In the genomic region with DNA sequence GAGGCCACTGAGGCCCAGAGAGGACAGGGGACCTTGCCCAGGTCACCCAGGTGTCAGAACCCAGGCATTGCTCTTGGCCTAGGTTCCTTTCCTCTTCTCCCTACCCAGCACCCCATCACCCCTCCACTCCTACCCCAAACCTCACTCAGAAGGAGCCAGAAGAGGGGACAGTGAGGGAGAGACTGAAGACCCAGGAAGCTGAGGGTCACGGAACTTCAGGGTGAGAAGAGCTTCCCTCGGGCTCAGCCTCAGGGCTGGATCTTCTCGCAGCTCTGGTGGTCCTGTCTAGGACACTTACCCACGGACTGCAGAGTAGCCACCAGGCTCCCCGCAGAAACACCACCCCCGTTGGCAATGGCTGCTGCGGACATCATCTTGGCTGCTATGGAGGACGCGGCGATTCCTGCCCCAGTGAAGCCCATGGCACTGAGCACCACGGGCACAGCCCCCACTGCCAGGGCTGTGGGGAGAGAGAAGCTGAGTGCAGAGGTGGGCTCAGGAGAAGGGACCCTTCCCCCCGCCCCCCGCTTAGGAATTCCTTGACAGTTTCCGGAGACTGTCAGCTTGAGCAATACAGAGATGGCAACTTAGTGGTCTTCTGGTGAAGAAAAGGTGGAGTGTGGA, we compare ENCODE assay signal across 9 cellular contexts. TPM values are rescaled to one million over a fixed set of nuclear protein-coding genes. Genes with fewer than 3 reads are reported as not detected.
DNase-seq lines count a peak whose midpoint lies in the region; TF ChIP-seq lines count a peak whose summit lies in the region.
"Had no signal": no experiment of that assay in that cellular context is flagged by ENCODE, and none has a peak within 500 bp of the region (broad histone marks: within the 10 kb centered on the region; RNA-seq: fewer than 3 reads in every experiment).

No MANE protein-coding gene starts in this region.

- no peaks in the 10 kb centered on the region for H3K9me2 ChIP-seq in SU-DHL-6 (replicated peaks; ENCODE audit: insufficient read depth, low read length)

- no peaks in the 10 kb centered on the region for H3K36me3 ChIP-seq in SU-DHL-6 (ENCODE audit: low read length)
- peaks cover 8% of the 10 kb centered on the region for H3K36me3 ChIP-seq in fibroblast of lung (ENCODE audit: control insufficient read depth, insufficient read depth, low read length)
- H3K36me3 ChIP-seq in skeletal muscle tissue (ENCODE audit: control insufficient read depth in 3 of 3, insufficient read depth in 3 of 3, low read length in 3 of 3), result no peaks in the 10 kb centered on the region

- H3K4me3 ChIP-seq in GM12864 (ENCODE audit: low read depth, low read length) (peak overlapping the region; percentile 62), SU-DHL-6 (ENCODE audit: insufficient read depth, low read length, poor library complexity, severe bottlenecking) (no peak overlapping the region), fibroblast of lung (replicated peaks in 1 of 4; ENCODE audit: control extremely low read depth in 1 of 4, insufficient read depth in 1 of 4, low read depth in 3 of 4, low read length in 4 of 4) (peak overlapping the region in 2 of 4 experiments; percentile 73 to 84), skeletal muscle tissue (ENCODE audit: low read length in 3 of 3) (peak overlapping the region in 2 of 3 donors; percentile 67 to 74)

- H3K9me3 ChIP-seq in SU-DHL-6 (ENCODE audit: insufficient read depth, low read length) (no peaks in the 10 kb centered on the region), fibroblast of lung (ENCODE audit: control insufficient read depth, insufficient read depth, low read depth, low read length) (no peaks in the 10 kb centered on the region), skeletal muscle tissue (ENCODE audit: control insufficient read depth in 3 of 3, low read length in 3 of 3) (no peaks in the 10 kb centered on the region)
- H3K9me3 ChIP-seq: spleen had no signal

- DNase-seq in GM12864 (ENCODE audit: low read depth) (no peak), fibroblast of lung (ENCODE audit: low read depth in 2 of 2) (no peak), cerebellar nuclear complex (lab: John Stamatoyannopoulos, UW) (no peak), NCI-H146 treated with DMSO at 0.1 percent for 48 hours (lab: John Stamatoyannopoulos, UW; ENCODE audit: unreplicated experiment) (no peak), SHP77 treated with DMSO at 0.1 percent for 48 hours (lab: John Stamatoyannopoulos, UW) (no peak)
- DNase-seq: NCI-H526 treated with DMSO at 0.1 percent for 48 hours, spleen had no signal

- H3K27ac ChIP-seq in SU-DHL-6 (ENCODE audit: low read depth, low read length), result no peak overlapping the region
- no peak overlapping the region for H3K27ac ChIP-seq in fibroblast of lung (ENCODE audit: insufficient read depth, low read length)
- peak overlapping the region; percentile 70 for H3K27ac ChIP-seq in skeletal muscle tissue (ENCODE audit: low read depth, low read length)

- H3K79me2 ChIP-seq in SU-DHL-6 (ENCODE audit: insufficient read depth, low read length) (no peaks in the 10 kb centered on the region), fibroblast of lung (ENCODE audit: control insufficient read depth, insufficient read depth, low read length) (no peaks in the 10 kb centered on the region)

- H3K27me3 ChIP-seq in SU-DHL-6 (ENCODE audit: low read length) (no peaks in the 10 kb centered on the region), fibroblast of lung (ENCODE audit: control insufficient read depth, insufficient read depth, low read length) (no peaks in the 10 kb centered on the region), skeletal muscle tissue (ENCODE audit: control insufficient read depth in 3 of 3, insufficient read depth in 3 of 3, low read length in 3 of 3) (peaks cover 0 to 8% (median 0%) of the 10 kb centered on the region in 3 donors)

- no peaks in the 10 kb centered on the region for H3F3A ChIP-seq in SU-DHL-6 (ENCODE audit: insufficient read depth)

- H3K9ac ChIP-seq in SU-DHL-6 (ENCODE audit: low read length) (peak overlapping the region; percentile 66; the same call in 1 of the 2 replicates), fibroblast of lung (ENCODE audit: insufficient read depth, low read length) (no peak overlapping the region), skeletal muscle tissue (ENCODE audit: low read depth in 1 of 3, low read length in 3 of 3) (no peak overlapping the region)

- peak overlapping the region; percentile 99 for H3K4me2 ChIP-seq in SU-DHL-6 (ENCODE audit: low read depth, low read length, poor library complexity, severe bottlenecking)
- peak overlapping the region; percentile 61 for H3K4me2 ChIP-seq in fibroblast of lung (ENCODE audit: extremely low read depth, insufficient read depth, low read length)

- TF ChIP-seq CTCF in GM12864 (IDR thresholded peaks at IDR 0.05; ENCODE audit: low read depth, low read length, missing control alignments) (no peak), SU-DHL-6 (IDR thresholded peaks at IDR 0.05; ENCODE audit: insufficient read depth, low read length, poor library complexity, severe bottlenecking) (no peak), fibroblast of lung (conservative IDR thresholded peaks at IDR 0.05 in 1 of 2, IDR thresholded peaks at IDR 0.05 in 1 of 2; ENCODE audit: low read depth in 1 of 2, low read length in 2 of 2) (no peak)

- H2AFZ ChIP-seq in SU-DHL-6 (ENCODE audit: low read depth, low read length, severe bottlenecking) (no peak overlapping the region), fibroblast of lung (ENCODE audit: low read length) (no peak overlapping the region)

- H3K4me1 ChIP-seq in fibroblast of lung (ENCODE audit: control insufficient read depth, extremely low read depth, insufficient read depth, low read length) (no peaks in the 10 kb centered on the region), skeletal muscle tissue (ENCODE audit: control insufficient read depth in 3 of 3, insufficient read depth in 3 of 3, low read length in 3 of 3) (peaks cover 0 to 14% (median 8%) of the 10 kb centered on the region in 3 donors)

- H4K20me1 ChIP-seq in SU-DHL-6 (ENCODE audit: low read depth, low read length) (no peaks in the 10 kb centered on the region), fibroblast of lung (ENCODE audit: control insufficient read depth, extremely low read depth, insufficient read depth, low read length) (no peaks in the 10 kb centered on the region)

RNA-seq across cellular contexts. Expression of a gene that starts 1.1 kb away (rescaled TPM):
- total RNA-seq in fibroblast of lung (114 and 225 TPM in 2 replicates), skeletal muscle tissue (14.1 TPM)
- polyA plus RNA-seq in fibroblast of lung, result 91.4 and 104 TPM in 2 replicates
- 322 and 327 TPM in 2 replicates for polyA plus RNA-seq in fibroblast of lung (2012)
- 65.8 and 141 TPM in 2 replicates for polyA minus RNA-seq in fibroblast of lung (ENCODE audit: low replicate concordance)

RNA-seq across cellular contexts. Expression of a gene that starts 17.8 kb away (rescaled TPM):
- total RNA-seq in fibroblast of lung (7.9 and 11.6 TPM in 2 replicates), skeletal muscle tissue (1.6 TPM)
- 8.3 and 32.2 TPM in 2 replicates for polyA plus RNA-seq in fibroblast of lung
- polyA plus RNA-seq in fibroblast of lung (2012), result 7.7 and 26.1 TPM in 2 replicates
- polyA minus RNA-seq in fibroblast of lung (ENCODE audit: low replicate concordance), result 1.1 TPM in 1 of 2 replicates, not detected in the other

RNA-seq across cellular contexts. Expression of a gene that starts 45.8 kb away (rescaled TPM):
- total RNA-seq in fibroblast of lung (0.51 and 0.99 TPM in 2 replicates), skeletal muscle tissue (0.52 TPM)
- 0.35 and 0.61 TPM in 2 replicates for polyA plus RNA-seq in fibroblast of lung
- polyA plus RNA-seq in fibroblast of lung (2012), result 0.28 and 0.29 TPM in 2 replicates
- not detected in 2 replicates for polyA minus RNA-seq in fibroblast of lung (ENCODE audit: low replicate concordance)

RNA-seq across cellular contexts. Expression of a gene that starts 47.2 kb away (rescaled TPM):
- 8.5 and 14.4 TPM in 2 replicates for total RNA-seq in fibroblast of lung
- polyA plus RNA-seq in fibroblast of lung, result 20.3 and 26.0 TPM in 2 replicates
- polyA plus RNA-seq in fibroblast of lung (2012), result 21.2 and 28.0 TPM in 2 replicates
- 14.6 and 15.5 TPM in 2 replicates for polyA minus RNA-seq in fibroblast of lung (ENCODE audit: low replicate concordance)
- total RNA-seq in skeletal muscle tissue, result 5.7 TPM

RNA-seq across cellular contexts. Expression of a gene that starts 47.3 kb away (rescaled TPM):
- total RNA-seq in fibroblast of lung, result 103 and 143 TPM in 2 replicates
- polyA plus RNA-seq in fibroblast of lung, result 192 and 244 TPM in 2 replicates
- 157 and 176 TPM in 2 replicates for polyA plus RNA-seq in fibroblast of lung (2012)
- polyA minus RNA-seq in fibroblast of lung (ENCODE audit: low replicate concordance), result 64.4 and 89.6 TPM in 2 replicates
- 49.6 TPM for total RNA-seq in skeletal muscle tissue
